In the genomic region with DNA sequence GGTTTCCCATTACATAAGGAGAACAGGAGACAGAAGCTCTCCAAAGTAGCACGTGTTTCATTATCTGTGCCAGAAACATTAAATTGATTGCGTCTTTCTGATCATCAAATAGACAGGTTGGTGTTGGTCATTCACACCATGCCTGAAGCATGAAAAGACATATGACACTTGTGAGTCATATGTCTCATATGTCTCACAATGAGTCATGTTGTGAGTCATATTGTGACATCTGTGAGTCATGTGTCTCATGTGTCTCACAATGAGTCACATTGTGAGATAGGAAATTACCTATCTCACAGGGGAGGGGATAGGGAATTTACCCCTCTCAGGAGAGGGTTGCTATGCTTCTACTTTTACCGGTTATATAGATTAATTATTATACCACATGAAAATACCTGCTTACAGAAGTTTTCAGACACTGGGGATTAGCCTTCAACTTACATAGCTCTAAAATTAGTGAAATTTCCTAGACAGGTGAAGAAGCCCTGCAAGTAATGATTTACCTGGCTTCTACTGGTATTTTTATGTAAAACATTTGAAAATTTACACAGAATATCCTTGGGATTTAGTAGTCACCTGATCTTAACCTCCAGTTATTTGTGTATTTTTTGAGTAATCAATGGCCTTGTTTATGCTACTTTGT, we compare ENCODE assay signal across 8 cellular contexts.
DNase-seq lines count a peak whose midpoint lies in the region; ATAC-seq, FAIRE-seq and TF ChIP-seq lines count a peak whose summit lies in the region.

No MANE protein-coding gene starts in this region.

- H2BK5ac ChIP-seq in H9 (ENCODE audit: insufficient read length, low read length), result no peak overlapping the region

- H3K27me3 Mint-ChIP-seq in H9 (ENCODE audit: low read depth), result no peaks in the 10 kb centered on the region

- H3K9me3 ChIP-seq in H9 (ENCODE audit: control insufficient read depth, low read depth, low read length) (no peaks in the 10 kb centered on the region), Peyer's patch (no peaks in the 10 kb centered on the region)

- H3K79me2 ChIP-seq in H9 (ENCODE audit: insufficient read depth, low read length), result no peaks in the 10 kb centered on the region; the same call in 1 of the 2 replicates

- H4K91ac ChIP-seq in H9 (ENCODE audit: insufficient read length, low read depth, low read length), result no peak overlapping the region

- ATAC-seq in HG03457 (IDR thresholded peaks at IDR 0.05; ENCODE audit: unreplicated experiment), result peak; percentile 92

- H3K36me3 Mint-ChIP-seq in H9 (ENCODE audit: insufficient read depth in 1 of 3, low read depth in 3 of 3), result no peaks in the 10 kb centered on the region

- H3T11ph ChIP-seq in H9 (ENCODE audit: low read length), result no peak overlapping the region

- no peak overlapping the region for H3K56ac ChIP-seq in H9 (ENCODE audit: insufficient read length, low read depth, low read length)

- no peaks in the 10 kb centered on the region for H3K23me2 ChIP-seq in H9 (ENCODE audit: insufficient read length, low read depth, low read length, poor library complexity, severe bottlenecking)

- no peak for DNase-seq in GM12891 (ENCODE audit: insufficient read length, low spot score)
- peak; percentile 41 for DNase-seq in GM20000 (ENCODE audit: low spot score)
- peak; percentile 22 for DNase-seq in astrocyte of the cerebellum (ENCODE audit: low read depth)
- peak; percentile 23 for DNase-seq in stimulated activated CD8-positive, alpha-beta memory T cell treated with anti-CD3 and anti-CD28 coated beads, Interleukin-4, amount 100 ng/mL, for 48 hours
- no peak for DNase-seq in H9
- DNase-seq in H7, result no peak
- no peak for DNase-seq in Peyer's patch

- in situ Hi-C loops in astrocyte of the cerebellum (cut with HindIII; ENCODE audit: low sequenced_read_pairs), result no loop called here

- H3K27ac ChIP-seq in H9 (ENCODE audit: insufficient read length, low read depth, low read length), result no peak overlapping the region
- no peak overlapping the region for H3K27ac ChIP-seq in Peyer's patch

- no peak overlapping the region for H3K14ac ChIP-seq in H9 (ENCODE audit: insufficient read depth, low read length)

- H2BK12ac ChIP-seq in H9 (ENCODE audit: insufficient read length, low read depth, low read length), result no peak overlapping the region

- no peak overlapping the region for H2AFZ ChIP-seq in H9 (ENCODE audit: low read length)

- TF ChIP-seq POLR2A in GM12891 (IDR thresholded peaks at IDR 0.05; ENCODE audit: low read depth, low read length) (no peak), Peyer's patch (IDR thresholded peaks at IDR 0.05) (no peak)

- H3K79me1 ChIP-seq in H9 (ENCODE audit: insufficient read depth, low read depth, low read length, poor library complexity, severe bottlenecking), result no peaks in the 10 kb centered on the region

- H3K27ac Mint-ChIP-seq in H9, result 0 out of 7 replicates have a peak overlapping the region, but pooled peaks of 1 of the 3 experiments have one; percentile 3

- no peak overlapping the region for H2BK120ac ChIP-seq in H9 (ENCODE audit: low read depth, low read length, poor library complexity, severe bottlenecking)

- H3K4me3 Mint-ChIP-seq in H9, result no peak overlapping the region

- peak; percentile 97 for FAIRE-seq in GM12891 (lab: Jason Lieb, UNC)

- no CpG with 5 or more reads among the region's 3 CpGs for WGBS in H9 (ENCODE audit: extremely low coverage, insufficient read length, low lambda C conversion rate)

- H3K4me1 ChIP-seq in H9 (ENCODE audit: insufficient read depth, low read length) (no peaks in the 10 kb centered on the region), Peyer's patch (no peaks in the 10 kb centered on the region)

- H3K4me3 ChIP-seq in astrocyte of the cerebellum (ENCODE audit: low read depth, low read length) (no peak overlapping the region), H7 (ENCODE audit: insufficient read depth, low read depth, low read length) (no peak overlapping the region), Peyer's patch (no peak overlapping the region)

- H2BK15ac ChIP-seq in H9 (ENCODE audit: low read depth, low read length), result no peak overlapping the region

- H3K27me3 ChIP-seq in H9 (ENCODE audit: insufficient read depth, low read length), result no peaks in the 10 kb centered on the region
- H3K27me3 ChIP-seq in H7 (ENCODE audit: control insufficient read depth, insufficient read depth, low read length), result no peaks in the 10 kb centered on the region
- H3K27me3 ChIP-seq in Peyer's patch, result no peaks in the 10 kb centered on the region

- H4K5ac ChIP-seq in H9 (ENCODE audit: insufficient read length, low read depth, low read length), result no peak overlapping the region

- H2BK20ac ChIP-seq in H9 (ENCODE audit: low read depth, low read length, poor library complexity, severe bottlenecking), result no peak overlapping the region

- no peaks in the 10 kb centered on the region for H4K20me1 ChIP-seq in H9 (ENCODE audit: control insufficient read depth, insufficient read depth, insufficient read length)

- no peak overlapping the region for H4K8ac ChIP-seq in H9 (replicated peaks; ENCODE audit: insufficient read length, low read depth, low read length)

- no peaks in the 10 kb centered on the region for H3K9me3 Mint-ChIP-seq in H9

- H3K4me1 Mint-ChIP-seq in H9, result peaks cover 0 to 10% of the 10 kb centered on the region in 2 experiments; a peak in 2 of 4 replicates

- H3K4ac ChIP-seq in H9 (ENCODE audit: low read depth, low read length), result no peak overlapping the region

- H3K23ac ChIP-seq in H9 (ENCODE audit: insufficient read length, low read depth, low read length), result no peak overlapping the region

- no peak overlapping the region for H2AK5ac ChIP-seq in H9 (ENCODE audit: insufficient read length, low read length)

- H3K9ac ChIP-seq in H9 (ENCODE audit: extremely low read depth, insufficient read length, low read length), result no peak overlapping the region

- H3K36me3 ChIP-seq in H7 (replicated peaks; ENCODE audit: control insufficient read depth, insufficient read depth, low read length) (no peaks in the 10 kb centered on the region), Peyer's patch (no peaks in the 10 kb centered on the region)

- TF ChIP-seq CTCF in GM20000 (IDR thresholded peaks at IDR 0.05; ENCODE audit: extremely low read depth, missing control alignments) (no peak), astrocyte of the cerebellum (IDR thresholded peaks at IDR 0.05; ENCODE audit: low read depth, low read length, missing control alignments) (no peak), H9 (conservative IDR thresholded peaks at IDR 0.05) (no peak), Peyer's patch (IDR thresholded peaks at IDR 0.05) (no peak)

- no peak overlapping the region for H3K18ac ChIP-seq in H9 (ENCODE audit: insufficient read length, low read depth, low read length)

- no peak overlapping the region for H3K4me2 ChIP-seq in H9 (ENCODE audit: insufficient read depth, insufficient read length, low read length)

TF ChIP-seq in GM12891, 5 proteins besides CTCF, POLR2A, EP300 and RAD21:
- TF ChIP-seq POU2F2 (IDR thresholded peaks at IDR 0.05; ENCODE audit: low read depth, low read length) (peak; percentile 43; the same call in 1 of the 2 replicates), SPI1 (IDR thresholded peaks at IDR 0.05; ENCODE audit: low read depth, low read length) (no peak)

Comparison
In these comparisons a context has a peak if more than half of its experiments do, and no peak if none do; other contexts are left out.
1. DNase-seq: peak in GM20000 (single experiment), astrocyte of the cerebellum (single experiment) and stimulated activated CD8-positive, alpha-beta memory T cell treated with anti-CD3 and anti-CD28 coated beads, Interleukin-4, amount 100 ng/mL, for 48 hours (single experiment); none in GM12891 (single experiment), H9 (single experiment), H7 (single experiment) and Peyer's patch (0 of 3).